ENCODE assay signal across 34 cellular contexts in the genomic region with DNA sequence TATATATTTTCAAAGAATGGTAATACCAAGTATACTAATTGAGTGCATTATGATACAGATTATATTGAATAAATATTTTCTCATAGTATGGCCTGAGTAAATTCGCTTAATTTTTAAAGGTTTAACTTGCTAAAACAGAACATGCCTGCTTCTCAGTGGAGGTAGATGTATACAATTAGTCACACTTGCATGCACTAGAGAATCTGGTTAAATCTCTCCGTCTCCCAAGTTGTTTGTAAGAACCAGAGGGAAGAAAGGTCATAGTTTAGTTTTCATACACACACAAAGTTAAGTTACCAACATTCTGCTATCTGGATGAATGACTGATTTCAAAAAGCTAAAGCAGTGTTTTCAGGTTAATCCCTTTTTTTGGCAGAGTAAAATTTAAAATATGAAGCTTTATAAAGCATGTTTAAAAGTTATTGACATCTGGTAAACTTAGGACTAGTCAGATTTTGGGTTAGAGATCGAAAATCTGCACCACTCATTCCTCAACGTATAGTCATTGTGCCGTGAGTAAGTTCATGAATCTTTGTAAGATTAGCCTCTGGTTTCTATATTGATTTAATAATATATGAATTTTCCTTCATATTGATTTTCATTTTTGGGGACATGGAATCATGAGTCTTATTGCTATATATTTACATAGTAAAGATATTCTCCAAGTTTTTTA.
"Had no signal": no experiment of that assay in that cellular context is flagged by ENCODE, and none has a peak within 500 bp of the region (broad histone marks: within the 10 kb centered on the region; RNA-seq: fewer than 3 reads in every experiment).

No MANE protein-coding gene starts in this region.

- H3K27ac ChIP-seq: brain microvascular endothelial cell, Peyer's patch, RWPE1, WERI-Rb-1 had no signal

- H3K27me3 ChIP-seq: brain microvascular endothelial cell, MG63, Peyer's patch had no signal

- H3K4me3 ChIP-seq: MG63, Peyer's patch had no signal

- H3K36me3 ChIP-seq: brain microvascular endothelial cell, MG63, Peyer's patch, WERI-Rb-1 had no signal

- DNase-seq: activated CD4-positive, alpha-beta memory T cell treated with anti-CD3 and anti-CD28 coated beads, Interleukin-2, amount 10 ng/mL, durations not matched to agents 7 days and 5 days; activated CD4-positive, alpha-beta T cell treated with anti-CD3 and anti-CD28 coated beads for 1 hour; activated CD4-positive, alpha-beta T cell treated with anti-CD3 and anti-CD28 coated beads for 48 hours; activated CD4-positive, CD25-positive, alpha-beta regulatory T cell; activated CD8-positive, alpha-beta memory T cell treated with anti-CD3 and anti-CD28 coated beads for 24 hours; activated CD8-positive, alpha-beta memory T cell treated with anti-CD3 and anti-CD28 coated beads, Interleukin-2, amount 10 ng/mL, durations not matched to agents 7 days and 5 days; activated CD8-positive, alpha-beta memory T cell treated with anti-CD3 and anti-CD28 coated beads, Interleukin-2, amount 50 U/mL, for 48 hours; activated effector memory CD4-positive, alpha-beta T cell treated with anti-CD3 and anti-CD28 coated beads, Interleukin-2, amount 50 U/mL, for 16 hours; activated naive CD4-positive, alpha-beta T cell; activated naive CD4-positive, alpha-beta T cell treated with anti-CD3 and anti-CD28 coated beads, Interleukin-2, amount 50 U/mL, for 16 hours; activated naive CD8-positive, alpha-beta T cell treated with anti-CD3 and anti-CD28 coated beads for 36 hours; activated T-cell treated with anti-CD3 and anti-CD28 coated beads, Interleukin-2, amount 50 U/mL, for 48 hours; amniotic stem cell; aorta; brain microvascular endothelial cell; central memory CD4-positive, alpha-beta T cell; MG63; NCI-H1092; NCI-H1436 treated with DMSO at 0.1 percent for 48 hours; NCI-H1694 treated with DMSO at 0.1 percent for 48 hours; NCI-H2029; NCI-H345; NCI-H524 treated with DMSO at 0.1 percent for 48 hours; NK-92 treated with Interleukin-12 subunit alpha and Interleukin-12 subunit beta, amount 100 ng/mL, for 24 hours; PC-3; Peyer's patch; SIG-M5; T-cell; T-helper 2 cell; T-helper 9 cell; WERI-Rb-1 had no signal

- H3K4me1 ChIP-seq: Peyer's patch had no signal

- ATAC-seq: activated CD8-positive, alpha-beta memory T cell treated with anti-CD3 and anti-CD28 coated beads, Interleukin-2, amount 10 ng/mL, durations not matched to agents 7 days and 5 days; PC-3; Right ventricle myocardium inferior; SK-N-SH treated with all-trans-retinoic acid at 6 μM for 48 hours; T-cell had no signal

- H3K9me3 ChIP-seq: MG63, Peyer's patch had no signal
